ENCODE assay signal across 8 cellular contexts in the genomic region with DNA sequence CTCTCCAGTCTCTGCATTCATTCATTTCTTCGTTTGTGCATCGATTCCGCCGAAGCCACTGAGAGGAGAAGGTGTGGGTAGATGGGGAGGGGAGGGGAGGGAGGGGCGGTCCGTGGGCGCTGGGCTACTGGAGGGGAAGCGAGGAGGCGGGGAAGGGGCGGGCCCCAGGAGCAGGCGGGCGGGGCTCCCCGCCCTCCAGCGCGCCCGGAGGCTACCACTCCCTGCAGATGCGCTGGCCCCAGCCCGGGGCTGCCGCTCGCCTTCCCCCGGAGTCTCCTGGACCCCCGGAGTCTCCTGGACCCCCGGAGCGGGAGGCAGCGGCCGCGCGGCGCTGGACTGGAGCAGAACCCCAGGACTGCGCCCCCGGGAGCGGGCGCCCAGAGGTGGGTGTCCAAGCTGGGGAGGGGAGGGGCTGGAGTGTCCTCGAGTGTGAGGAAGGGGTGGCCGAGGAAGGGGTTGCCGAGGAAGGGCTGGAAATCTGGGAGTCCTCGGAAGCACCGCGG.
DNase-seq lines count a peak whose midpoint lies in the region; ATAC-seq and TF ChIP-seq lines count a peak whose summit lies in the region.

No MANE protein-coding gene starts in this region.

- no peaks in the 10 kb centered on the region for H4K20me1 ChIP-seq in PC-9 (ENCODE audit: insufficient read depth)
- H4K20me1 ChIP-seq in neural cell (ENCODE audit: insufficient read depth): no peaks in the 10 kb centered on the region

- ATAC-seq in CD4-positive, alpha-beta T cell (ENCODE audit: poor library complexity): peak; percentile 95
- ATAC-seq in GM19395 (IDR thresholded peaks at IDR 0.05; ENCODE audit: unreplicated experiment) (peak; percentile 64), HG03469 (IDR thresholded peaks at IDR 0.05; ENCODE audit: unreplicated experiment) (peak; percentile 60)

- H3K79me2 ChIP-seq in PC-9 (ENCODE audit: low read depth) (peaks cover 47% of the 10 kb centered on the region), neural cell (replicated peaks; ENCODE audit: insufficient read depth, low read length) (peaks cover 6% of the 10 kb centered on the region)

- no peaks in the 10 kb centered on the region for H3K9me2 ChIP-seq in PC-9 (ENCODE audit: insufficient read depth)
- H3K9me2 ChIP-seq in neural cell (ENCODE audit: insufficient read depth, low read length): no peaks in the 10 kb centered on the region

- peak overlapping the region; percentile 88 for H3K4me2 ChIP-seq in PC-9
- peak overlapping the region; percentile 91 for H3K4me2 ChIP-seq in neural cell (ENCODE audit: low read length)

- H3K9ac ChIP-seq in neural cell (ENCODE audit: low read length): peak overlapping the region; percentile 68
- peak overlapping the region; percentile 69 to 81 for H3K9ac ChIP-seq in stomach smooth muscle (ENCODE audit: low read length in 2 of 2)

- H3K36me3 Mint-ChIP-seq in CD4-positive, alpha-beta T cell (ENCODE audit: low read depth): no peaks in the 10 kb centered on the region

- H3K27me3 ChIP-seq in CD4-positive, alpha-beta T cell (ENCODE audit: control insufficient read depth, insufficient read depth, low read length): no peaks in the 10 kb centered on the region
- H3K27me3 ChIP-seq in PC-9 (ENCODE audit: insufficient read depth, low read depth): no peaks in the 10 kb centered on the region
- H3K27me3 ChIP-seq in neural cell (ENCODE audit: insufficient read depth, low read depth, low read length): peaks cover 7% of the 10 kb centered on the region
- H3K27me3 ChIP-seq in stomach smooth muscle (ENCODE audit: control insufficient read depth in 1 of 2, insufficient read depth in 2 of 2, low read length in 2 of 2): peaks cover 0 to 4% of the 10 kb centered on the region in 2 donors

- CTCF ChIA-PET in CD4-positive, alpha-beta T cell (lab: Charles Lee): no interaction called here
- CTCF ChIA-PET in PC-9 (lab: Charles Lee): no interaction called here

- POLR2A ChIA-PET in CD4-positive, alpha-beta T cell (lab: Charles Lee): interaction anchor here (0.6 to 3.5 kb wide), 2 partner anchors 80 to 296 kb away, joined by 3 to 11 read pairs; no protein-coding TSS in a partner anchor
- POLR2A ChIA-PET in PC-9 (lab: Charles Lee; ENCODE audit: unreplicated experiment): no interaction called here

- no TSS peak for BruUV-seq in PC-9 (replicated peaks; lab: Mats Ljungman, UMichigan)

- H3K27ac Mint-ChIP-seq in CD4-positive, alpha-beta T cell: peak overlapping the region; percentile 57

- no peaks in the 10 kb centered on the region for H3K9me3 ChIP-seq in CD4-positive, alpha-beta T cell (ENCODE audit: control insufficient read depth, low read length)
- H3K9me3 ChIP-seq in PC-9 (ENCODE audit: insufficient read depth, low read depth) (no peaks in the 10 kb centered on the region), neural cell (ENCODE audit: low read length) (no peaks in the 10 kb centered on the region), stomach smooth muscle (ENCODE audit: control insufficient read depth in 2 of 2, low read length in 2 of 2) (no peaks in the 10 kb centered on the region)

- H3K4me1 ChIP-seq in PC-9 (replicated peaks; ENCODE audit: insufficient read depth): peaks cover 26% of the 10 kb centered on the region
- H3K4me1 ChIP-seq in stomach smooth muscle (ENCODE audit: control insufficient read depth, insufficient read depth, low read length): peaks cover 23% of the 10 kb centered on the region

- TF ChIP-seq EP300 in neural cell (conservative IDR thresholded peaks at IDR 0.05; ENCODE audit: poor library complexity, severe bottlenecking): no peak

- intact Hi-C loops in CD4-positive, alpha-beta T cell (cut with DNase I, micrococcal nuclease): loop anchor here in 1 of 2 experiments (5.0 kb wide), 1 partner anchor 209 kb away; the partner anchor contains the start of gene TXN
- intact Hi-C loops in PC-9 (cut with micrococcal nuclease; ENCODE audit: unreplicated experiment): loop anchor here (1.0 to 2.0 kb wide), 3 partner anchors 43 to 82 kb away; no protein-coding TSS in a partner anchor

- peaks cover 2% of the 10 kb centered on the region for H3K9me3 Mint-ChIP-seq in CD4-positive, alpha-beta T cell

- no peak overlapping the region for H3K27ac ChIP-seq in CD4-positive, alpha-beta T cell (ENCODE audit: low read depth, low read length)
- H3K27ac ChIP-seq in PC-9: peak overlapping the region; percentile 21; the same call in 1 of the 2 replicates
- peak overlapping the region; percentile 19 for H3K27ac ChIP-seq in neural cell (ENCODE audit: low read length)
- no peak overlapping the region for H3K27ac ChIP-seq in stomach smooth muscle (ENCODE audit: low read length)

- peaks cover 36% of the 10 kb centered on the region for H3K4me1 Mint-ChIP-seq in CD4-positive, alpha-beta T cell (ENCODE audit: low read depth)

- TF ChIP-seq CTCF in CD4-positive, alpha-beta T cell (IDR thresholded peaks at IDR 0.05): no peak
- no peak for TF ChIP-seq CTCF in PC-9 (conservative IDR thresholded peaks at IDR 0.05)
- TF ChIP-seq CTCF in fibroblast of pulmonary artery (IDR thresholded peaks at IDR 0.05; ENCODE audit: low read length, missing control alignments): no peak
- no peak for TF ChIP-seq CTCF in neural cell (IDR thresholded peaks at IDR 0.05; ENCODE audit: poor library complexity, severe bottlenecking)

- H3K4me3 ChIP-seq in PC-9: peak overlapping the region; percentile 90
- H3K4me3 ChIP-seq in fibroblast of pulmonary artery (replicated peaks; ENCODE audit: low read depth, low read length): peak overlapping the region; percentile 98
- peak overlapping the region; percentile 94 for H3K4me3 ChIP-seq in neural cell (ENCODE audit: low read length)
- peak overlapping the region; percentile 80 to 87 for H3K4me3 ChIP-seq in stomach smooth muscle (ENCODE audit: low read length in 2 of 2)

- H3K4me3 Mint-ChIP-seq in CD4-positive, alpha-beta T cell: peak overlapping the region; percentile 90

- H3K36me3 ChIP-seq in PC-9 (ENCODE audit: low read depth) (0 out of 2 replicates have a peak, but pooled peaks cover 14% of the 10 kb centered on the region), neural cell (ENCODE audit: insufficient read depth, low read length) (no peaks in the 10 kb centered on the region), stomach smooth muscle (ENCODE audit: control insufficient read depth in 2 of 2, insufficient read depth in 2 of 2, low read length in 2 of 2) (no peaks in the 10 kb centered on the region)

- DNase-seq in CD4-positive, alpha-beta T cell: peak; percentile 58 to 79 (median 70)
- peak; percentile 40 to 84 for DNase-seq in PC-9
- DNase-seq in activated T-helper 1 cell treated with Interleukin-2 at 50 U/mL for 16 hours (ENCODE audit: low read depth): peak; percentile 65
- DNase-seq in fibroblast of pulmonary artery (ENCODE audit: low read depth): peak; percentile 88

- H2AFZ ChIP-seq in PC-9 (peak overlapping the region; percentile 81), neural cell (ENCODE audit: low read depth, low read length) (peak overlapping the region; percentile 80)

- no peak for TF ChIP-seq RAD21 in neural cell (conservative IDR thresholded peaks at IDR 0.05)

- H3F3A ChIP-seq in PC-9 (ENCODE audit: insufficient read depth, low read depth): peaks cover 17% of the 10 kb centered on the region
- H3F3A ChIP-seq in neural cell (ENCODE audit: insufficient read depth, low read length, poor library complexity, severe bottlenecking): no peaks in the 10 kb centered on the region

- H3K27me3 Mint-ChIP-seq in CD4-positive, alpha-beta T cell: peaks cover 27% of the 10 kb centered on the region

TF ChIP-seq in neural cell, 6 proteins besides CTCF, POLR2A, EP300 and RAD21:
- no peak for TF ChIP-seq TAF1 (IDR thresholded peaks at IDR 0.05; ENCODE audit: low read depth)
- no peak for TF ChIP-seq SMC3 (conservative IDR thresholded peaks at IDR 0.05; ENCODE audit: poor library complexity)
- peak; percentile 12 for TF ChIP-seq POLR2AphosphoS5 (IDR thresholded peaks at IDR 0.05)
- TF ChIP-seq, protein P1, sequence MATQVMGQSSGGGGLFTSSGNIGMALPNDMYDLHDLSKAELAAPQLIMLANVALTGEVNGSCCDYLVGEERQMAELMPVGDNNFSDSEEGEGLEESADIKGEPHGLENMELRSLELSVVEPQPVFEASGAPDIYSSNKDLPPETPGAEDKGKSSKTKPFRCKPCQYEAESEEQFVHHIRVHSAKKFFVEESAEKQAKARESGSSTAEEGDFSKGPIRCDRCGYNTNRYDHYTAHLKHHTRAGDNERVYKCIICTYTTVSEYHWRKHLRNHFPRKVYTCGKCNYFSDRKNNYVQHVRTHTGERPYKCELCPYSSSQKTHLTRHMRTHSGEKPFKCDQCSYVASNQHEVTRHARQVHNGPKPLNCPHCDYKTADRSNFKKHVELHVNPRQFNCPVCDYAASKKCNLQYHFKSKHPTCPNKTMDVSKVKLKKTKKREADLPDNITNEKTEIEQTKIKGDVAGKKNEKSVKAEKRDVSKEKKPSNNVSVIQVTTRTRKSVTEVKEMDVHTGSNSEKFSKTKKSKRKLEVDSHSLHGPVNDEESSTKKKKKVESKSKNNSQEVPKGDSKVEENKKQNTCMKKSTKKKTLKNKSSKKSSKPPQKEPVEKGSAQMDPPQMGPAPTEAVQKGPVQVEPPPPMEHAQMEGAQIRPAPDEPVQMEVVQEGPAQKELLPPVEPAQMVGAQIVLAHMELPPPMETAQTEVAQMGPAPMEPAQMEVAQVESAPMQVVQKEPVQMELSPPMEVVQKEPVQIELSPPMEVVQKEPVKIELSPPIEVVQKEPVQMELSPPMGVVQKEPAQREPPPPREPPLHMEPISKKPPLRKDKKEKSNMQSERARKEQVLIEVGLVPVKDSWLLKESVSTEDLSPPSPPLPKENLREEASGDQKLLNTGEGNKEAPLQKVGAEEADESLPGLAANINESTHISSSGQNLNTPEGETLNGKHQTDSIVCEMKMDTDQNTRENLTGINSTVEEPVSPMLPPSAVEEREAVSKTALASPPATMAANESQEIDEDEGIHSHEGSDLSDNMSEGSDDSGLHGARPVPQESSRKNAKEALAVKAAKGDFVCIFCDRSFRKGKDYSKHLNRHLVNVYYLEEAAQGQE (IDR thresholded peaks at IDR 0.05; ENCODE audit: borderline replicate concordance): no peak
- no peak for TF ChIP-seq MXI1 (conservative IDR thresholded peaks at IDR 0.05; ENCODE audit: poor library complexity, severe bottlenecking)
- no peak for TF ChIP-seq EZH2 (IDR thresholded peaks at IDR 0.05; ENCODE audit: borderline replicate concordance, insufficient read depth, low read length, poor library complexity, severe bottlenecking)

Comparison
In these comparisons a context has a peak if more than half of its experiments do, and no peak if none do; other contexts are left out.
1. H3K27ac ChIP-seq: peak in PC-9 (single experiment) and neural cell (single experiment); none in CD4-positive, alpha-beta T cell (single experiment) and stomach smooth muscle (single experiment).
2. Peak in every context shown above with its lines, with median percentiles within 50 percentile points of each other: ATAC-seq, DNase-seq and H3K4me3 ChIP-seq.